In the genomic region with DNA sequence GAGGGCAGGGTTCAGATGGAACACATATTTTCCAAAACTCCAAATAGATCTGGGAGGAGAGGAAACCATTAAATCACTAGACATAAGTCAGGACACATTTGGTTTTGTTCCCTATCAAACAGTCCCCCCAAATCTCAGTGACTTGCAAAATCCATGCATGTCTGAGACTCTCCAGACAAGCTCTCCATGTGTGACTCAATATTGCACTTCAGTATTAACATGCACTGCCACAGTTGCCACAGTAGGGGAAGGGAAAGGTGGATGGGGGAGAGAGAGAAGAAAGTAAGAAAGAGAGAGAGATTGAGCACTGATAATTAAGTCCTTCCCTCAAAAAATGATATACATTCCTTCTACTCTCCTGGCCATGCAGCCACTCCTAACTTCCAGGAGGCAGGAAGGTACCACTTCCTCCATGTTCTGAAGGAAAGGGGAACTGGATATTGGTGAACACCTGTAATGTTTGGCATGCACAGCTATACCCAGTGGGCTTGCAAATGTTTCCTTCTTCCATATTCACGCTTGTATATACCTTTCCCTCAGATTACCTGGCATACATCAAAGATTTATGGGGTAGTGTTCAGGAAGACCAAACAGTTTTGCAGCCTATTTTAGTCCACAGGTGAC, we compare ENCODE assay signal across 1 cellular context.
TF ChIP-seq lines count a peak whose summit lies in the region.

No MANE protein-coding gene starts in this region.

TF ChIP-seq in K562, 482 proteins besides CTCF, POLR2A, EP300 and RAD21 (continued from another document):
- TF ChIP-seq, protein P1, sequence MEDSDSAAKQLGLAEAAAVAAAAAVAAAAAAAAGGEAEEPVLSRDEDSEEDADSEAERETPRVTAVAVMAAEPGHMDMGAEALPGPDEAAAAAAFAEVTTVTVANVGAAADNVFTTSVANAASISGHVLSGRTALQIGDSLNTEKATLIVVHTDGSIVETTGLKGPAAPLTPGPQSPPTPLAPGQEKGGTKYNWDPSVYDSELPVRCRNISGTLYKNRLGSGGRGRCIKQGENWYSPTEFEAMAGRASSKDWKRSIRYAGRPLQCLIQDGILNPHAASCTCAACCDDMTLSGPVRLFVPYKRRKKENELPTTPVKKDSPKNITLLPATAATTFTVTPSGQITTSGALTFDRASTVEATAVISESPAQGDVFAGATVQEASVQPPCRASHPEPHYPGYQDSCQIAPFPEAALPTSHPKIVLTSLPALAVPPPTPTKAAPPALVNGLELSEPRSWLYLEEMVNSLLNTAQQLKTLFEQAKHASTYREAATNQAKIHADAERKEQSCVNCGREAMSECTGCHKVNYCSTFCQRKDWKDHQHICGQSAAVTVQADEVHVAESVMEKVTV (CRISPR knock-in tag; IDR thresholded peaks at IDR 0.05) = no peak
- TF ChIP-seq SPI1 (IDR thresholded peaks at IDR 0.05; ENCODE audit: borderline replicate concordance, low read depth, low read length) (peak; percentile 75; the same call in 1 of the 2 replicates), MEIS2 (IDR thresholded peaks at IDR 0.05; ENCODE audit: partially characterized antibody) (peak; percentile 32), ZNF316 (IDR thresholded peaks at IDR 0.05) (peak; percentile 19; the same call in 1 of the 2 replicates), C11orf30 (IDR thresholded peaks at IDR 0.05; ENCODE audit: low read depth) (peak; percentile 30; the same call in 1 of the 2 replicates), KDM1A (IDR thresholded peaks at IDR 0.05) (0 out of 4 replicates have a peak, but pooled peaks of 1 of the 2 experiments have one; percentile 18), YBX1 (IDR thresholded peaks at IDR 0.05) (no peak)
